1 cellular context compared by ENCODE assay signal in the genomic region with DNA sequence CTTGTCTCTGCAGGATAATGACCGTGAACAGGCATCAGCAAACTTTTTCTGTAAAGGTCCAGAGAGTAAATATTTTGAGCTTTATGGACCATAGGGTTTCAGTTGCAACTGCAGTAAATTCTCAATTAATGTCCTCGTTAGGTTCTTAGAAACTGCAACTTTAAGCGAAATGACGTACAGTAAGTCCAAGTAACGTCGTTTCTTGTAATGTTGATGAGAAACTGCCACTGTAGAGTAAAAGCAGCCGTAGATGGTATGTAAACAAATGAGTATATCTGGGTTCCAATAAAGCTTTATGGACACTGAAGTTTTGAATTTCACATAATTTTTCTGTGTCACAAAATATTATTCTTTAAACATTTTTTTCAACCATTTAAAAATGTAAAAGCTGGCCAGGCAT.
A peak's percentile ranks its signal among the peaks of the same experiment; 100 is the strongest.
TF ChIP-seq lines count a peak whose summit lies in the region.

No MANE protein-coding gene starts in this region.

TF ChIP-seq in HepG2, 621 proteins besides CTCF, POLR2A, EP300 and RAD21:
- TF ChIP-seq ZBTB40 (IDR thresholded peaks at IDR 0.05) (peak; percentile 15; the same call in 1 of the 2 replicates), ZBTB40 (CRISPR knock-in tag; IDR thresholded peaks at IDR 0.05) (no peak; the same call in 1 of the 2 replicates), NR1H2 (CRISPR knock-in tag; IDR thresholded peaks at IDR 0.05; ENCODE audit: borderline replicate concordance, low read depth) (no peak)
